2 cellular contexts compared by ENCODE assay signal in the genomic region with DNA sequence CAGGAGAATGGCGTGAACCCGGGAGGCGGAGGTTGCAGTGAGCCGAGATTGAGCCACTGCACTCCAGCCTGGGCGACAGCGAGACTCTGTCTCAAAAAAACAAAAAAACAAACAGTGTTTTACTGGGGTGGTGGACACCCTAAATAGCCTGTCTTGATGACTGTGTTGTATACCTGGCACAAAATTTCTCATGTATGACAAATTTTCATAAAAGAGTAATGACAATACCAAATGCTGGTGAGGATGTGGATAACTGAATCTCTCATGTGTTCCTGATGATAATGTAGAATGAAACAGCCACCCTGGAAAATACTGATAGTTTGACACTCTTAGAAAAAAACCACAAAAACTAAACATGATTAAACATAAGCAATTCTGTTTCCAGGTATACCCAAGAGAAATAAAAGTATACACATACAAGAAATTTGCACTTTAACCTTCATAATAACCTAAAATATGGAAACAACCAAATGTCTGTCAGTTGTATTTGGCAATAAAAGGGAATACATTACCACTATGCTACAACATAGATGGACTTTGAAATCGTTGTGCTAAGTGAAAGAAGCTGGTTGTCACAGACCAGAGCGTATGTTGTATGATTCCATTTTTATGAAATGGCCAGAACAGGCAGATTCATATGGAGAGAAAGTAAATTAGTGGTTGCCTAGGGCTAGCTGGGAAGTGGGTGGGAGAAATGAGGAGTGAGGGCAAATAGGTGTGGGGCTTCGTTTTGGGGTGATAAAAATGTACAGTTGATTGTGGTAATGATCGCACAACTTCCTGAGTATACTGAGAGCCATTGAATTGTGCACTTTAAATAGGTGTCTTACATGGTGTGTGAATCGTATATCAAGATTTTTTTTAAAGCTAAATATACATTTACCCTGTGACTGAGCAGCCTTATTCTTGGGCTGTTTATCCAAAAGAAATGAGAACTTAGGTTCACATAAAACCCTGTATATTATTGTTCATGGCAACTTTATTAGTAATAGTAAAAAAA.
A peak's percentile ranks its signal among the peaks of the same experiment; 100 is the strongest.
TF ChIP-seq lines count a peak whose summit lies in the region.

No MANE protein-coding gene starts in this region.

TF ChIP-seq in liver, 16 proteins besides CTCF, POLR2A, EP300 and RAD21:
- TF ChIP-seq HNF4G (IDR thresholded peaks at IDR 0.05) (no peak), HNF4A (conservative IDR thresholded peaks at IDR 0.05) (peak; percentile 26 to 34)

TF ChIP-seq in HepG2, 621 proteins besides CTCF, POLR2A, EP300 and RAD21:
- TF ChIP-seq ZNF326 (CRISPR knock-in tag; IDR thresholded peaks at IDR 0.05; ENCODE audit: borderline replicate concordance) (no peak), SNAI1 (CRISPR knock-in tag; IDR thresholded peaks at IDR 0.05; ENCODE audit: borderline replicate concordance) (no peak), GLI4 (CRISPR knock-in tag; IDR thresholded peaks at IDR 0.05; ENCODE audit: borderline replicate concordance) (no peak)
- TF ChIP-seq, protein P1, sequence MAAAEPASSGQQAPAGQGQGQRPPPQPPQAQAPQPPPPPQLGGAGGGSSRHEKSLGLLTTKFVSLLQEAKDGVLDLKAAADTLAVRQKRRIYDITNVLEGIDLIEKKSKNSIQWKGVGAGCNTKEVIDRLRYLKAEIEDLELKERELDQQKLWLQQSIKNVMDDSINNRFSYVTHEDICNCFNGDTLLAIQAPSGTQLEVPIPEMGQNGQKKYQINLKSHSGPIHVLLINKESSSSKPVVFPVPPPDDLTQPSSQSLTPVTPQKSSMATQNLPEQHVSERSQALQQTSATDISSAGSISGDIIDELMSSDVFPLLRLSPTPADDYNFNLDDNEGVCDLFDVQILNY (CRISPR knock-in tag; conservative IDR thresholded peaks at IDR 0.05), result no peak
- TF ChIP-seq, protein P2, sequence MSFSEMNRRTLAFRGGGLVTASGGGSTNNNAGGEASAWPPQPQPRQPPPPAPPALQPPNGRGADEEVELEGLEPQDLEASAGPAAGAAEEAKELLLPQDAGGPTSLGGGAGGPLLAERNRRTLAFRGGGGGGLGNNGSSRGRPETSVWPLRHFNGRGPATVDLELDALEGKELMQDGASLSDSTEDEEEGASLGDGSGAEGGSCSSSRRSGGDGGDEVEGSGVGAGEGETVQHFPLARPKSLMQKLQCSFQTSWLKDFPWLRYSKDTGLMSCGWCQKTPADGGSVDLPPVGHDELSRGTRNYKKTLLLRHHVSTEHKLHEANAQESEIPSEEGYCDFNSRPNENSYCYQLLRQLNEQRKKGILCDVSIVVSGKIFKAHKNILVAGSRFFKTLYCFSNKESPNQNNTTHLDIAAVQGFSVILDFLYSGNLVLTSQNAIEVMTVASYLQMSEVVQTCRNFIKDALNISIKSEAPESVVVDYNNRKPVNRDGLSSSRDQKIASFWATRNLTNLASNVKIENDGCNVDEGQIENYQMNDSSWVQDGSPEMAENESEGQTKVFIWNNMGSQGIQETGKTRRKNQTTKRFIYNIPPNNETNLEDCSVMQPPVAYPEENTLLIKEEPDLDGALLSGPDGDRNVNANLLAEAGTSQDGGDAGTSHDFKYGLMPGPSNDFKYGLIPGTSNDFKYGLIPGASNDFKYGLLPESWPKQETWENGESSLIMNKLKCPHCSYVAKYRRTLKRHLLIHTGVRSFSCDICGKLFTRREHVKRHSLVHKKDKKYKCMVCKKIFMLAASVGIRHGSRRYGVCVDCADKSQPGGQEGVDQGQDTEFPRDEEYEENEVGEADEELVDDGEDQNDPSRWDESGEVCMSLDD (CRISPR knock-in tag; IDR thresholded peaks at IDR 0.05; ENCODE audit: borderline replicate concordance), result no peak
